1 cellular context compared by ENCODE assay signal in genomic region chr22:31748490-31748889, GRCh38.
TF ChIP-seq lines count a peak whose summit lies in the region.

No MANE protein-coding gene starts in this region.

TF ChIP-seq in K562, 482 proteins besides CTCF, POLR2A, EP300 and RAD21 (continued from another document):
- TF ChIP-seq, protein P1, sequence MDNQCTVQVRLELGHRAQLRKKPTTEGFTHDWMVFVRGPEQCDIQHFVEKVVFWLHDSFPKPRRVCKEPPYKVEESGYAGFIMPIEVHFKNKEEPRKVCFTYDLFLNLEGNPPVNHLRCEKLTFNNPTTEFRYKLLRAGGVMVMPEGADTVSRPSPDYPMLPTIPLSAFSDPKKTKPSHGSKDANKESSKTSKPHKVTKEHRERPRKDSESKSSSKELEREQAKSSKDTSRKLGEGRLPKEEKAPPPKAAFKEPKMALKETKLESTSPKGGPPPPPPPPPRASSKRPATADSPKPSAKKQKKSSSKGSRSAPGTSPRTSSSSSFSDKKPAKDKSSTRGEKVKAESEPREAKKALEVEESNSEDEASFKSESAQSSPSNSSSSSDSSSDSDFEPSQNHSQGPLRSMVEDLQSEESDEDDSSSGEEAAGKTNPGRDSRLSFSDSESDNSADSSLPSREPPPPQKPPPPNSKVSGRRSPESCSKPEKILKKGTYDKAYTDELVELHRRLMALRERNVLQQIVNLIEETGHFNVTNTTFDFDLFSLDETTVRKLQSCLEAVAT (IDR thresholded peaks at IDR 0.05): no peak
- TF ChIP-seq ZKSCAN8 (CRISPR knock-in tag; IDR thresholded peaks at IDR 0.05): no peak
- TF ChIP-seq ZBTB17 (CRISPR knock-in tag; IDR thresholded peaks at IDR 0.05): no peak
- TF ChIP-seq, protein P2, sequence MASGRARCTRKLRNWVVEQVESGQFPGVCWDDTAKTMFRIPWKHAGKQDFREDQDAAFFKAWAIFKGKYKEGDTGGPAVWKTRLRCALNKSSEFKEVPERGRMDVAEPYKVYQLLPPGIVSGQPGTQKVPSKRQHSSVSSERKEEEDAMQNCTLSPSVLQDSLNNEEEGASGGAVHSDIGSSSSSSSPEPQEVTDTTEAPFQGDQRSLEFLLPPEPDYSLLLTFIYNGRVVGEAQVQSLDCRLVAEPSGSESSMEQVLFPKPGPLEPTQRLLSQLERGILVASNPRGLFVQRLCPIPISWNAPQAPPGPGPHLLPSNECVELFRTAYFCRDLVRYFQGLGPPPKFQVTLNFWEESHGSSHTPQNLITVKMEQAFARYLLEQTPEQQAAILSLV (tag; IDR thresholded peaks at IDR 0.05): no peak
- no peak for TF ChIP-seq POLR2B (IDR thresholded peaks at IDR 0.05; ENCODE audit: low read depth, partially characterized antibody)
- no peak for TF ChIP-seq ARNT (IDR thresholded peaks at IDR 0.05)
- no peak for TF ChIP-seq SMARCA5 (IDR thresholded peaks at IDR 0.05)
- TF ChIP-seq, protein P3, sequence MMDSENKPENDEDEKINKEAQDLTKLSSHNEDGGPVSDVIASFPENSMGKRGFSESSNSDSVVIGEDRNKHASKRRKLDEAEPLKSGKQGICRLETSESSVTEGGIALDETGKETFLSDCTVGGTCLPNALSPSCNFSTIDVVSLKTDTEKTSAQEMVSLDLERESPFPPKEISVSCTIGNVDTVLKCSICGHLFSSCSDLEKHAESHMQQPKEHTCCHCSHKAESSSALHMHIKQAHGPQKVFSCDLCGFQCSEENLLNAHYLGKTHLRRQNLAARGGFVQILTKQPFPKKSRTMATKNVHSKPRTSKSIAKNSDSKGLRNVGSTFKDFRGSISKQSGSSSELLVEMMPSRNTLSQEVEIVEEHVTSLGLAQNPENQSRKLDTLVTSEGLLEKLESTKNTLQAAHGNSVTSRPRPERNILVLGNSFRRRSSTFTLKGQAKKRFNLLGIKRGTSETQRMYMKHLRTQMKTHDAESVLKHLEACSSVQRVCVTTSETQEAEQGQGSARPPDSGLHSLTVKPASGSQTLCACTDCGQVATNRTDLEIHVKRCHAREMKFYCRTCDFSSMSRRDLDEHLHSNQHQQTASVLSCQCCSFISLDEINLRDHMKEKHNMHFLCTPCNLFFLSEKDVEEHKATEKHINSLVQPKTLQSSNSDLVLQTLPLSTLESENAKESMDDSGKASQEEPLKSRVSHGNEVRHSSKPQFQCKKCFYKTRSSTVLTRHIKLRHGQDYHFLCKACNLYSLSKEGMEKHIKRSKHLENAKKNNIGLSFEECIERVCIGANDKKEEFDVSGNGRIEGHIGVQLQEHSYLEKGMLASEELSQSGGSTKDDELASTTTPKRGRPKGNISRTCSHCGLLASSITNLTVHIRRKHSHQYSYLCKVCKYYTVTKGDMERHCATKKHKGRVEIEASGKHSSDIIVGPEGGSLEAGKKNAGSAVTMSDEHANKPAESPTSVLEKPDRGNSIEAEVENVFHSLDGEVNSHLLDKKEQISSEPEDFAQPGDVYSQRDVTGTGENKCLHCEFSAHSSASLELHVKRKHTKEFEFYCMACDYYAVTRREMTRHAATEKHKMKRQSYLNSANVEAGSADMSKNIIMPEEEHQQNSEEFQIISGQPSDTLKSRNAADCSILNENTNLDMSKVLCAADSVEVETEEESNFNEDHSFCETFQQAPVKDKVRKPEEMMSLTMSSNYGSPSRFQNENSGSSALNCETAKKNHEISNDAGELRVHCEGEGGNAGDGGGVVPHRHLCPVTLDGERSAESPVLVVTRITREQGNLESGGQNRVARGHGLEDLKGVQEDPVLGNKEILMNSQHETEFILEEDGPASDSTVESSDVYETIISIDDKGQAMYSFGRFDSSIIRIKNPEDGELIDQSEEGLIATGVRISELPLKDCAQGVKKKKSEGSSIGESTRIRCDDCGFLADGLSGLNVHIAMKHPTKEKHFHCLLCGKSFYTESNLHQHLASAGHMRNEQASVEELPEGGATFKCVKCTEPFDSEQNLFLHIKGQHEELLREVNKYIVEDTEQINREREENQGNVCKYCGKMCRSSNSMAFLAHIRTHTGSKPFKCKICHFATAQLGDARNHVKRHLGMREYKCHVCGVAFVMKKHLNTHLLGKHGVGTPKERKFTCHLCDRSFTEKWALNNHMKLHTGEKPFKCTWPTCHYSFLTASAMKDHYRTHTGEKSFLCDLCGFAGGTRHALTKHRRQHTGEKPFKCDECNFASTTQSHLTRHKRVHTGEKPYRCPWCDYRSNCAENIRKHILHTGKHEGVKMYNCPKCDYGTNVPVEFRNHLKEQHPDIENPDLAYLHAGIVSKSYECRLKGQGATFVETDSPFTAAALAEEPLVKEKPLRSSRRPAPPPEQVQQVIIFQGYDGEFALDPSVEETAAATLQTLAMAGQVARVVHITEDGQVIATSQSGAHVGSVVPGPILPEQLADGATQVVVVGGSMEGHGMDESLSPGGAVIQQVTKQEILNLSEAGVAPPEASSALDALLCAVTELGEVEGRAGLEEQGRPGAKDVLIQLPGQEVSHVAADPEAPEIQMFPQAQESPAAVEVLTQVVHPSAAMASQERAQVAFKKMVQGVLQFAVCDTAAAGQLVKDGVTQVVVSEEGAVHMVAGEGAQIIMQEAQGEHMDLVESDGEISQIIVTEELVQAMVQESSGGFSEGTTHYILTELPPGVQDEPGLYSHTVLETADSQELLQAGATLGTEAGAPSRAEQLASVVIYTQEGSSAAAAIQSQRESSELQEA (IDR thresholded peaks at IDR 0.05; ENCODE audit: low read depth): no peak
- no peak for TF ChIP-seq FOXK1 (CRISPR knock-in tag; IDR thresholded peaks at IDR 0.05; ENCODE audit: borderline replicate concordance)
- no peak for TF ChIP-seq PHF20 (IDR thresholded peaks at IDR 0.05; ENCODE audit: partially characterized antibody)
- TF ChIP-seq CEBPG (CRISPR knock-in tag; IDR thresholded peaks at IDR 0.05): no peak
- no peak for TF ChIP-seq CEBPG (tag; conservative IDR thresholded peaks at IDR 0.05 in 1 of 2, IDR thresholded peaks at IDR 0.05 in 1 of 2)
- no peak for TF ChIP-seq CBX8 (IDR thresholded peaks at IDR 0.05; ENCODE audit: borderline replicate concordance, extremely low read depth, low read depth, low read length, poor library complexity, severe bottlenecking)
- TF ChIP-seq HDAC3 (IDR thresholded peaks at IDR 0.05; ENCODE audit: borderline replicate concordance, partially characterized antibody): no peak
- TF ChIP-seq KLF10 (CRISPR knock-in tag; IDR thresholded peaks at IDR 0.05): no peak
- TF ChIP-seq ESRRB (CRISPR knock-in tag; IDR thresholded peaks at IDR 0.05; ENCODE audit: borderline replicate concordance): no peak
TF ChIP-seq in K562: peak in this region for 0.
